In the genomic region with DNA sequence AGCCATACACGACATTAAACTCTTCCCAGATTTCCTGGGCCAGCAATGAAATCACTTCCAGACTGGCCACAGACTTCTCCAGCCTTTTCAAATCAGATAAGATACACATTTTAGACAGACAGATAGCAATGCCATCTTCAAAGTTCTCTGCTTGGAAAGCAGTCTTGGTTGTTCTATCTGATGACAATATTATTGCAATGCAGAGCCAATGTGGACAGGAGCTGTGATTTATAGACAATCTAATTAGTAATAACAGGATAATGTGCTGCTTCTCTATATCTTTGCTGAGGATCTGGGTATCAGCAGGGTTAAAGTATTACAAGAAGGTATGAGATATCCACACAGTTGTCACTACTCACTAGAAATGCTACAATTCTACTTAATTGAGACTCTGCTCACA, we compare ENCODE assay signal across 1 cellular context.
TF ChIP-seq lines count a peak whose summit lies in the region.

No MANE protein-coding gene starts in this region.

TF ChIP-seq in IMR-90, 13 proteins besides CTCF, POLR2A, EP300 and RAD21 (continued from another document):
- TF ChIP-seq NFE2L2 (IDR thresholded peaks at IDR 0.05; ENCODE audit: low read depth, low read length) (no peak), RFX5 (IDR thresholded peaks at IDR 0.05; ENCODE audit: low read depth, low read length) (no peak), MXI1 (IDR thresholded peaks at IDR 0.05; ENCODE audit: borderline replicate concordance, low read depth, low read length) (no peak), FOS (IDR thresholded peaks at IDR 0.05; ENCODE audit: low read depth, low read length) (no peak), CHD1 (IDR thresholded peaks at IDR 0.05; ENCODE audit: low read depth, low read length) (no peak)
- TF ChIP-seq, protein P1, sequence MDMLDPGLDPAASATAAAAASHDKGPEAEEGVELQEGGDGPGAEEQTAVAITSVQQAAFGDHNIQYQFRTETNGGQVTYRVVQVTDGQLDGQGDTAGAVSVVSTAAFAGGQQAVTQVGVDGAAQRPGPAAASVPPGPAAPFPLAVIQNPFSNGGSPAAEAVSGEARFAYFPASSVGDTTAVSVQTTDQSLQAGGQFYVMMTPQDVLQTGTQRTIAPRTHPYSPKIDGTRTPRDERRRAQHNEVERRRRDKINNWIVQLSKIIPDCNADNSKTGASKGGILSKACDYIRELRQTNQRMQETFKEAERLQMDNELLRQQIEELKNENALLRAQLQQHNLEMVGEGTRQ (IDR thresholded peaks at IDR 0.05; ENCODE audit: low read depth, low read length), result no peak
- TF ChIP-seq, protein P2, sequence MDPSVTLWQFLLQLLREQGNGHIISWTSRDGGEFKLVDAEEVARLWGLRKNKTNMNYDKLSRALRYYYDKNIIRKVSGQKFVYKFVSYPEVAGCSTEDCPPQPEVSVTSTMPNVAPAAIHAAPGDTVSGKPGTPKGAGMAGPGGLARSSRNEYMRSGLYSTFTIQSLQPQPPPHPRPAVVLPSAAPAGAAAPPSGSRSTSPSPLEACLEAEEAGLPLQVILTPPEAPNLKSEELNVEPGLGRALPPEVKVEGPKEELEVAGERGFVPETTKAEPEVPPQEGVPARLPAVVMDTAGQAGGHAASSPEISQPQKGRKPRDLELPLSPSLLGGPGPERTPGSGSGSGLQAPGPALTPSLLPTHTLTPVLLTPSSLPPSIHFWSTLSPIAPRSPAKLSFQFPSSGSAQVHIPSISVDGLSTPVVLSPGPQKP (IDR thresholded peaks at IDR 0.05; ENCODE audit: borderline replicate concordance, low read depth, low read length), result no peak
TF ChIP-seq in IMR-90: peak in this region for 0.
